ENCODE assay signal across 1 cellular context in genomic region chr2:120896904-120897303, GRCh38.
TF ChIP-seq lines count a peak whose summit lies in the region.

No MANE protein-coding gene starts in this region.

TF ChIP-seq in IMR-90, 13 proteins besides CTCF, POLR2A, EP300 and RAD21 (continued from another document):
- no peak for TF ChIP-seq RFX5 (IDR thresholded peaks at IDR 0.05; ENCODE audit: low read depth, low read length)
- no peak for TF ChIP-seq FOS (IDR thresholded peaks at IDR 0.05; ENCODE audit: low read depth, low read length)
- no peak for TF ChIP-seq NFE2L2 (IDR thresholded peaks at IDR 0.05; ENCODE audit: low read depth, low read length)
TF ChIP-seq in IMR-90: peak in this region for 0.
